In the genomic region with DNA sequence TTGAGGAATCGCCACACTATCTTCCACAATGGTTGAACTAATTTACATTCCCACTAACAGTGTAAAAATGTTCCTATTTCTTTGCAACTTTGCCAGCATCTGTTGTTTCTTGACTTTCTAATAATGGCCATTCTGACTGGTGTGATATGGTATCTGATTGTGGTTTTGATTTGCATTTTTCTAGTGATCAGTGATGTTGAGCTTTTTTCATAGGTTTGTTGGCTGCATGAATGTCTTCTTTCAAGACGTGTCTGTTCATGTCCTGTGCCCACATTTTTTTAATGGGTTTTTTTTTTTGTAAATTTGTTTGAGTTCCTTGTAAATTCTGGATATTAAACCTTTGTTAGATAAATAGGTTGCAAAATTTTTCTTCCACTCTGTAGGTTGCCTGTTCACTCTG, we compare ENCODE assay signal across 29 cellular contexts.
"Had no signal": no experiment of that assay in that cellular context is flagged by ENCODE, and none has a peak within 500 bp of the region (broad histone marks: within the 10 kb centered on the region; RNA-seq: fewer than 3 reads in every experiment).

No MANE protein-coding gene starts in this region.

- H3K27me3 ChIP-seq: stomach, suprapubic skin, testis, thyroid gland, tibial artery, tibial nerve, transverse colon, upper lobe of left lung, upper lobe of right lung, uterus, vagina had no signal

- H3K9me3 ChIP-seq: suprapubic skin, testis, thoracic aorta, thyroid gland, tibial artery, transverse colon, upper lobe of left lung, upper lobe of right lung, uterus, vagina had no signal

- H3K27ac Mint-ChIP-seq: stimulated activated effector memory CD8-positive, alpha-beta T cell treated with anti-CD3 and anti-CD28 coated beads, Interleukin-12 subunit alpha, Interleukin-12 subunit beta, amount 100 ng/mL, for 72 hours; stimulated activated memory B cell treated with anti-CD40 and anti-IgM and Interleukin-4, amounts not matched to agents 10 μg/mL and 1 μg/mL and 100 μg/mL, for 72 hours; stimulated activated naive B cell treated with anti-CD40 and anti-IgM and Interleukin-4, amounts not matched to agents 10 μg/mL and 1 μg/mL and 100 μg/mL, for 72 hours; stimulated activated naive CD8-positive, alpha-beta T cell treated with anti-CD3 and anti-CD28 coated beads, Interleukin-15, amount 100 ng/mL, for 72 hours; stimulated activated naive CD8-positive, alpha-beta T cell treated with anti-CD3 and anti-CD28 coated beads, Interleukin-15, Interleukin-2, amounts not matched to agents 100 ng/mL and 50 ng/mL, for 24 hours; type B pancreatic cell had no signal

- H3K4me1 Mint-ChIP-seq: stimulated activated effector memory CD8-positive, alpha-beta T cell treated with anti-CD3 and anti-CD28 coated beads, Interleukin-12 subunit alpha, Interleukin-12 subunit beta, amount 100 ng/mL, for 72 hours; stimulated activated memory B cell treated with anti-CD40 and anti-IgM and Interleukin-4, amounts not matched to agents 10 μg/mL and 1 μg/mL and 100 μg/mL, for 72 hours; stimulated activated naive B cell treated with anti-CD40 and anti-IgM and Interleukin-4, amounts not matched to agents 10 μg/mL and 1 μg/mL and 100 μg/mL, for 72 hours; stimulated activated naive CD8-positive, alpha-beta T cell treated with anti-CD3 and anti-CD28 coated beads, Interleukin-15, amount 100 ng/mL, for 72 hours had no signal

- FAIRE-seq: urothelium cell line had no signal

- H3K4me3 ChIP-seq: stomach, suprapubic skin, testis, thoracic aorta, thyroid gland, tibial artery, tibial nerve, transverse colon, upper lobe of left lung, upper lobe of right lung, uterus, vagina had no signal

- H3K27ac ChIP-seq: stomach, suprapubic skin, testis, thoracic aorta, thyroid gland, tibial artery, tibial nerve, transverse colon, upper lobe of left lung, upper lobe of right lung, uterus, vagina had no signal

- ATAC-seq: stimulated activated effector memory CD8-positive, alpha-beta T cell treated with anti-CD3 and anti-CD28 coated beads, Interleukin-12 subunit alpha, Interleukin-12 subunit beta, amount 100 ng/mL, for 72 hours; stimulated activated memory B cell treated with anti-CD40 and anti-IgM and Interleukin-4, amounts not matched to agents 10 μg/mL and 1 μg/mL and 100 μg/mL, for 72 hours; stimulated activated naive B cell treated with anti-CD40 and anti-IgM and Interleukin-4, amounts not matched to agents 10 μg/mL and 1 μg/mL and 100 μg/mL, for 72 hours; stimulated activated naive CD8-positive, alpha-beta T cell treated with anti-CD3 and anti-CD28 coated beads, Interleukin-15, amount 100 ng/mL, for 72 hours; stimulated activated naive CD8-positive, alpha-beta T cell treated with anti-CD3 and anti-CD28 coated beads, Interleukin-15, Interleukin-2, amounts not matched to agents 100 U/mL and 50 U/mL, for 24 hours; upper lobe of right lung had no signal

- H3K4me1 ChIP-seq: stomach, suprapubic skin, testis, thyroid gland, tibial artery, tibial nerve, transverse colon, upper lobe of left lung, upper lobe of right lung, uterus, vagina had no signal

- H3K36me3 ChIP-seq: stomach, suprapubic skin, thoracic aorta, thyroid gland, tibial artery, tibial nerve, transverse colon, upper lobe of left lung, upper lobe of right lung, uterus, vagina had no signal

- DNase-seq: stimulated activated CD4-positive, alpha-beta T cell treated with anti-CD3 and anti-CD28 coated beads, Interleukin-2, amount 100 ng/mL, for 48 hours; stimulated activated CD4-positive, alpha-beta T cell treated with anti-CD3 and anti-CD28 coated beads, Interleukin-4, amount 100 ng/mL, for 1 hour; stimulated activated CD4-positive, alpha-beta T cell treated with anti-CD3 and anti-CD28 coated beads, Interleukin-4, amount 100 ng/mL, for 24 hours; stimulated activated CD4-positive, alpha-beta T cell treated with anti-CD3 and anti-CD28 coated beads, Interleukin-4, amount 100 ng/mL, for 4 hours; stimulated activated CD8-positive, alpha-beta memory T cell treated with anti-CD3 and anti-CD28 coated beads, Interleukin-4, amount 100 ng/mL, for 48 hours; stimulated activated naive B cell treated with anti-CD40 and anti-IgM and Interleukin-4, amounts not matched to agents 10 μg/mL and 1 μg/mL and 100 μg/mL, for 72 hours; stimulated activated naive CD4-positive, alpha-beta T cell; stimulated activated naive CD4-positive, alpha-beta T cell treated with Interleukin-2 at 50 U/mL for 16 hours; stimulated activated naive CD8-positive, alpha-beta T cell treated with anti-CD3 and anti-CD28 coated beads, Interleukin-15, amount 100 ng/mL, for 72 hours; stimulated activated naive CD8-positive, alpha-beta T cell treated with anti-CD3 and anti-CD28 coated beads, Interleukin-15, Interleukin-2, amounts not matched to agents 100 U/mL and 50 U/mL, for 24 hours; stomach; substantia nigra; testis; thyroid gland; tibial artery; transverse colon; trophoblast cell; upper lobe of left lung; upper lobe of right lung; uterus had no signal

- H3K36me3 Mint-ChIP-seq: stimulated activated effector memory CD8-positive, alpha-beta T cell treated with anti-CD3 and anti-CD28 coated beads, Interleukin-12 subunit alpha, Interleukin-12 subunit beta, amount 100 ng/mL, for 72 hours; stimulated activated memory B cell treated with anti-CD40 and anti-IgM and Interleukin-4, amounts not matched to agents 10 μg/mL and 1 μg/mL and 100 μg/mL, for 72 hours; stimulated activated naive B cell treated with anti-CD40 and anti-IgM and Interleukin-4, amounts not matched to agents 10 μg/mL and 1 μg/mL and 100 μg/mL, for 72 hours had no signal

- H3K27me3 Mint-ChIP-seq: stimulated activated memory B cell treated with anti-CD40 and anti-IgM and Interleukin-4, amounts not matched to agents 10 μg/mL and 1 μg/mL and 100 μg/mL, for 72 hours; stimulated activated naive B cell treated with anti-CD40 and anti-IgM and Interleukin-4, amounts not matched to agents 10 μg/mL and 1 μg/mL and 100 μg/mL, for 72 hours; stimulated activated naive CD8-positive, alpha-beta T cell treated with anti-CD3 and anti-CD28 coated beads, Interleukin-15, amount 100 ng/mL, for 72 hours; stimulated activated naive CD8-positive, alpha-beta T cell treated with anti-CD3 and anti-CD28 coated beads, Interleukin-15, Interleukin-2, amounts not matched to agents 100 ng/mL and 50 ng/mL, for 24 hours; type B pancreatic cell had no signal

- H3K4me3 Mint-ChIP-seq: stimulated activated effector memory CD8-positive, alpha-beta T cell treated with anti-CD3 and anti-CD28 coated beads, Interleukin-12 subunit alpha, Interleukin-12 subunit beta, amount 100 ng/mL, for 72 hours; stimulated activated memory B cell treated with anti-CD40 and anti-IgM and Interleukin-4, amounts not matched to agents 10 μg/mL and 1 μg/mL and 100 μg/mL, for 72 hours; stimulated activated naive B cell treated with anti-CD40 and anti-IgM and Interleukin-4, amounts not matched to agents 10 μg/mL and 1 μg/mL and 100 μg/mL, for 72 hours; stimulated activated naive CD8-positive, alpha-beta T cell treated with anti-CD3 and anti-CD28 coated beads, Interleukin-15, amount 100 ng/mL, for 72 hours; stimulated activated naive CD8-positive, alpha-beta T cell treated with anti-CD3 and anti-CD28 coated beads, Interleukin-15, Interleukin-2, amounts not matched to agents 100 ng/mL and 50 ng/mL, for 24 hours; type B pancreatic cell had no signal
